1 cellular context compared by ENCODE assay signal in the genomic region with DNA sequence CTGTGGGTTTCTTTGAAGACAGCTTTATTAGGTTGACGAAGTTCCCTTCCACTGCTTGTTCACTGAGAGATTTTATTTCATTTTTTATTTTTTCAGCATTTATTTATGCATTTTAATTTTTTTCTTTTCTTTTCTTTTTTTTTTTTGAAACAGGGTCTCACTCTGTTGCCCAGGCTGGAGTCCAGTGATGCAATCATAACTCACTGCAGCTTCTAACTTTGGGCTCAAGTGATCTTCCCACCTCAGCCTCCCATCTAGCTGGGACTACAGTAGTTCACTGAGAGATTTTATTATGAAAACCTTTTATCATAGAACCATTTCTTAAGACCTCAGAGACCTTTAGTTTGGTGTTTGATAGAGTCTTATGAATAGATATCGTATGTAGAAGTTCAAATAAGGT.
TF ChIP-seq lines count a peak whose summit lies in the region.

No MANE protein-coding gene starts in this region.

TF ChIP-seq in HepG2, 621 proteins besides CTCF, POLR2A, EP300 and RAD21:
- no peak for TF ChIP-seq ZZZ3 (CRISPR knock-in tag; IDR thresholded peaks at IDR 0.05; ENCODE audit: borderline replicate concordance)
- peak; percentile 91 for TF ChIP-seq ZNF121 (CRISPR knock-in tag; IDR thresholded peaks at IDR 0.05)
- TF ChIP-seq, protein P1, sequence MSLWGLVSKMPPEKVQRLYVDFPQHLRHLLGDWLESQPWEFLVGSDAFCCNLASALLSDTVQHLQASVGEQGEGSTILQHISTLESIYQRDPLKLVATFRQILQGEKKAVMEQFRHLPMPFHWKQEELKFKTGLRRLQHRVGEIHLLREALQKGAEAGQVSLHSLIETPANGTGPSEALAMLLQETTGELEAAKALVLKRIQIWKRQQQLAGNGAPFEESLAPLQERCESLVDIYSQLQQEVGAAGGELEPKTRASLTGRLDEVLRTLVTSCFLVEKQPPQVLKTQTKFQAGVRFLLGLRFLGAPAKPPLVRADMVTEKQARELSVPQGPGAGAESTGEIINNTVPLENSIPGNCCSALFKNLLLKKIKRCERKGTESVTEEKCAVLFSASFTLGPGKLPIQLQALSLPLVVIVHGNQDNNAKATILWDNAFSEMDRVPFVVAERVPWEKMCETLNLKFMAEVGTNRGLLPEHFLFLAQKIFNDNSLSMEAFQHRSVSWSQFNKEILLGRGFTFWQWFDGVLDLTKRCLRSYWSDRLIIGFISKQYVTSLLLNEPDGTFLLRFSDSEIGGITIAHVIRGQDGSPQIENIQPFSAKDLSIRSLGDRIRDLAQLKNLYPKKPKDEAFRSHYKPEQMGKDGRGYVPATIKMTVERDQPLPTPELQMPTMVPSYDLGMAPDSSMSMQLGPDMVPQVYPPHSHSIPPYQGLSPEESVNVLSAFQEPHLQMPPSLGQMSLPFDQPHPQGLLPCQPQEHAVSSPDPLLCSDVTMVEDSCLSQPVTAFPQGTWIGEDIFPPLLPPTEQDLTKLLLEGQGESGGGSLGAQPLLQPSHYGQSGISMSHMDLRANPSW (CRISPR knock-in tag; IDR thresholded peaks at IDR 0.05; ENCODE audit: borderline replicate concordance) = no peak
- TF ChIP-seq AGO2 (optimal IDR thresholded peaks at IDR 0.05; ENCODE audit: low read depth, low read length) = no peak
- TF ChIP-seq, protein P2, sequence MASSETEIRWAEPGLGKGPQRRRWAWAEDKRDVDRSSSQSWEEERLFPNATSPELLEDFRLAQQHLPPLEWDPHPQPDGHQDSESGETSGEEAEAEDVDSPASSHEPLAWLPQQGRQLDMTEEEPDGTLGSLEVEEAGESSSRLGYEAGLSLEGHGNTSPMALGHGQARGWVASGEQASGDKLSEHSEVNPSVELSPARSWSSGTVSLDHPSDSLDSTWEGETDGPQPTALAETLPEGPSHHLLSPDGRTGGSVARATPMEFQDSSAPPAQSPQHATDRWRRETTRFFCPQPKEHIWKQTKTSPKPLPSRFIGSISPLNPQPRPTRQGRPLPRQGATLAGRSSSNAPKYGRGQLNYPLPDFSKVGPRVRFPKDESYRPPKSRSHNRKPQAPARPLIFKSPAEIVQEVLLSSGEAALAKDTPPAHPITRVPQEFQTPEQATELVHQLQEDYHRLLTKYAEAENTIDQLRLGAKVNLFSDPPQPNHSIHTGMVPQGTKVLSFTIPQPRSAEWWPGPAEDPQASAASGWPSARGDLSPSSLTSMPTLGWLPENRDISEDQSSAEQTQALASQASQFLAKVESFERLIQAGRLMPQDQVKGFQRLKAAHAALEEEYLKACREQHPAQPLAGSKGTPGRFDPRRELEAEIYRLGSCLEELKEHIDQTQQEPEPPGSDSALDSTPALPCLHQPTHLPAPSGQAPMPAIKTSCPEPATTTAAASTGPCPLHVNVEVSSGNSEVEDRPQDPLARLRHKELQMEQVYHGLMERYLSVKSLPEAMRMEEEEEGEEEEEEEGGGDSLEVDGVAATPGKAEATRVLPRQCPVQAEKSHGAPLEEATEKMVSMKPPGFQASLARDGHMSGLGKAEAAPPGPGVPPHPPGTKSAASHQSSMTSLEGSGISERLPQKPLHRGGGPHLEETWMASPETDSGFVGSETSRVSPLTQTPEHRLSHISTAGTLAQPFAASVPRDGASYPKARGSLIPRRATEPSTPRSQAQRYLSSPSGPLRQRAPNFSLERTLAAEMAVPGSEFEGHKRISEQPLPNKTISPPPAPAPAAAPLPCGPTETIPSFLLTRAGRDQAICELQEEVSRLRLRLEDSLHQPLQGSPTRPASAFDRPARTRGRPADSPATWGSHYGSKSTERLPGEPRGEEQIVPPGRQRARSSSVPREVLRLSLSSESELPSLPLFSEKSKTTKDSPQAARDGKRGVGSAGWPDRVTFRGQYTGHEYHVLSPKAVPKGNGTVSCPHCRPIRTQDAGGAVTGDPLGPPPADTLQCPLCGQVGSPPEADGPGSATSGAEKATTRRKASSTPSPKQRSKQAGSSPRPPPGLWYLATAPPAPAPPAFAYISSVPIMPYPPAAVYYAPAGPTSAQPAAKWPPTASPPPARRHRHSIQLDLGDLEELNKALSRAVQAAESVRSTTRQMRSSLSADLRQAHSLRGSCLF (CRISPR knock-in tag; IDR thresholded peaks at IDR 0.05; ENCODE audit: borderline replicate concordance) = no peak
